ENCODE assay signal across 8 cellular contexts in the genomic region with DNA sequence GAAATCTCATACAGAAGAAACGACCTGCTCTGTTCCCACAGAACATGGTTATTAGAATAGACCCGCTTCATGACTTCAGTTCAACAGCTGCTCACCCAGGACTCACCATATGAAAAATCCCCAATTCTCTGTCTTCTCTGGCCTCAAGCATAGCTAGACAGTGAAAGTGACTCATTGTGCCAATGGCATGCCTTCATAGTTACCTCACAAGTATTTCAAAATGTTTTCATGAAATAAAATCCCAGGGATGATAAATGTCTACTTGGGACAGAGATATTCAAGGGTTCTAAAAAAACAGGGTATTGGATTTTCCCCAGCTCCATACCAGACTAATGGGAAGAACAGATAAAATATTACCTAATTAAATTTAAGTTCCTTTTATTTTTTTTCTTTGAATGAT.
DNase-seq lines count a peak whose midpoint lies in the region; ATAC-seq and TF ChIP-seq lines count a peak whose summit lies in the region.

No MANE protein-coding gene starts in this region.

- H3K27ac ChIP-seq in left lung, result peak overlapping the region; percentile 7 to 48

- peaks cover 45% of the 10 kb centered on the region for H3K36me3 Mint-ChIP-seq in activated T-helper 1 cell treated with anti-CD3 and anti-CD28 coated beads, Interleukin-12 subunit alpha, Interleukin-12 subunit beta, Interleukin-2, Interleukin-4 antibody, amounts not matched to agents 30 ng/mL and 10 ng/mL and 1 ng/mL, durations not matched to agents 14 hours and 24 hours and 36 hours (ENCODE audit: low read depth)

- no peaks in the 10 kb centered on the region for H3K27me3 ChIP-seq in left lung
- no peaks in the 10 kb centered on the region for H3K27me3 ChIP-seq in H7 (ENCODE audit: control insufficient read depth, insufficient read depth, low read length)

- DNase-seq in Right ventricle myocardium inferior (ENCODE audit: missing footprints) (no peak), cardiac septum (ENCODE audit: low spot score) (no peak), astrocyte of the cerebellum (ENCODE audit: low read depth) (peak; percentile 66), left lung (no peak), H7 (no peak), SKM-1 treated with dmso at 0.1 percent for 144 hours (lab: John Stamatoyannopoulos, UW; ENCODE audit: unreplicated experiment) (no peak), DMS153 treated with DMSO at 0.1 percent for 48 hours (lab: John Stamatoyannopoulos, UW; ENCODE audit: unreplicated experiment) (no peak)
- DNase-seq in activated T-helper 1 cell treated with anti-CD3 and anti-CD28 coated beads, Interleukin-12 subunit alpha, Interleukin-12 subunit beta, Interleukin-2, Interleukin-4 antibody, amounts not matched to agents 30 ng/mL and 10 ng/mL and 1 ng/mL, durations not matched to agents 14 hours and 24 hours and 36 hours (ENCODE audit: low spot score), result no peak

- no peak overlapping the region for H3K27ac Mint-ChIP-seq in activated T-helper 1 cell treated with anti-CD3 and anti-CD28 coated beads, Interleukin-12 subunit alpha, Interleukin-12 subunit beta, Interleukin-2, Interleukin-4 antibody, amounts not matched to agents 30 ng/mL and 10 ng/mL and 1 ng/mL, durations not matched to agents 14 hours and 24 hours and 36 hours

- intact Hi-C loops in Right ventricle myocardium inferior (cut with DNase I) (no loop called here), cardiac septum (cut with DNase I) (no loop called here), left lung (cut with DNase I) (no loop called here)
- intact Hi-C loops in activated T-helper 1 cell treated with anti-CD3 and anti-CD28 coated beads, Interleukin-12 subunit alpha, Interleukin-12 subunit beta, Interleukin-2, Interleukin-4 antibody, amounts not matched to agents 30 ng/mL and 10 ng/mL and 1 ng/mL, durations not matched to agents 14 hours and 24 hours and 36 hours (cut with micrococcal nuclease), result loop anchor here (10.0 kb wide), 1 partner anchor 158 kb away; no protein-coding TSS in a partner anchor

- peaks cover 51% of the 10 kb centered on the region for H3K4me1 Mint-ChIP-seq in activated T-helper 1 cell treated with anti-CD3 and anti-CD28 coated beads, Interleukin-12 subunit alpha, Interleukin-12 subunit beta, Interleukin-2, Interleukin-4 antibody, amounts not matched to agents 30 ng/mL and 10 ng/mL and 1 ng/mL, durations not matched to agents 14 hours and 24 hours and 36 hours (ENCODE audit: low read depth)

- TF ChIP-seq CTCF in astrocyte of the cerebellum (IDR thresholded peaks at IDR 0.05; ENCODE audit: low read depth, low read length, missing control alignments) (no peak), left lung (IDR thresholded peaks at IDR 0.05) (no peak)

- H3K4me3 Mint-ChIP-seq in activated T-helper 1 cell treated with anti-CD3 and anti-CD28 coated beads, Interleukin-12 subunit alpha, Interleukin-12 subunit beta, Interleukin-2, Interleukin-4 antibody, amounts not matched to agents 30 ng/mL and 10 ng/mL and 1 ng/mL, durations not matched to agents 14 hours and 24 hours and 36 hours, result no peak overlapping the region

- no peaks in the 10 kb centered on the region for H3K27me3 Mint-ChIP-seq in activated T-helper 1 cell treated with anti-CD3 and anti-CD28 coated beads, Interleukin-12 subunit alpha, Interleukin-12 subunit beta, Interleukin-2, Interleukin-4 antibody, amounts not matched to agents 30 ng/mL and 10 ng/mL and 1 ng/mL, durations not matched to agents 14 hours and 24 hours and 36 hours (ENCODE audit: insufficient read depth)

- no peak overlapping the region for H3K4me3 ChIP-seq in astrocyte of the cerebellum (ENCODE audit: low read depth, low read length)
- no peak overlapping the region for H3K4me3 ChIP-seq in left lung
- no peak overlapping the region for H3K4me3 ChIP-seq in H7 (ENCODE audit: insufficient read depth, low read depth, low read length)

- no peaks in the 10 kb centered on the region for H3K9me3 Mint-ChIP-seq in activated T-helper 1 cell treated with anti-CD3 and anti-CD28 coated beads, Interleukin-12 subunit alpha, Interleukin-12 subunit beta, Interleukin-2, Interleukin-4 antibody, amounts not matched to agents 30 ng/mL and 10 ng/mL and 1 ng/mL, durations not matched to agents 14 hours and 24 hours and 36 hours

- in situ Hi-C loops in astrocyte of the cerebellum (cut with HindIII; ENCODE audit: low sequenced_read_pairs), result no loop called here

- no peaks in the 10 kb centered on the region for H3K9me3 ChIP-seq in left lung

- H3K36me3 ChIP-seq in left lung, result peaks cover 0 to 16% of the 10 kb centered on the region in 2 donors
- no peaks in the 10 kb centered on the region; the same call in 1 of the 2 replicates for H3K36me3 ChIP-seq in H7 (replicated peaks; ENCODE audit: control insufficient read depth, insufficient read depth, low read length)

- peaks cover 13 to 31% of the 10 kb centered on the region in 2 donors for H3K4me1 ChIP-seq in left lung

- ATAC-seq in Right ventricle myocardium inferior (peak; percentile 93), left lung (peak; percentile 76)
